ENCODE assay signal across 8 cellular contexts in the genomic region with DNA sequence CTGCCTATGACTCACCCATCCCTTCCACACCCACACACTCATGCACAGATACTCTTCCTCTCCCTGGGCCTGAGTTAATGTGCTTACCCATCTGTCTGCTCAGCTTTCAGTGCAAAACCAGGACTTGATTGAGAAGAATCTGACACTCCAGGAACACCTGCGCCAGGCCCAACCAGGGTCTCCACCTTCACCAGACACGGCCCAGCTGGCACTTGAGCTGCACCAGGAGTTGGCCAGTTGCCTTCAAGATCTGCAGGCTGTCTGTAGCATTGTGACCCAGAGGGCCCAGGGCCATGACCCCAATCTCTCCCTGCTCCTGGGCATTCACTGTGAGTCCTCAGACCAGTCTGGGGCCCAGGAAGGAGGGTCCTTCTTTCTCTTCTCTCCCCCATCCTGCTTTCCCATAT. TPM values are rescaled to one million over a fixed set of nuclear protein-coding genes. Genes with fewer than 3 reads are reported as not detected.
DNase-seq lines count a peak whose midpoint lies in the region; ATAC-seq and TF ChIP-seq lines count a peak whose summit lies in the region.

No MANE protein-coding gene starts in this region.

- H3K27ac Mint-ChIP-seq in naive thymus-derived CD8-positive, alpha-beta T cell: peak overlapping the region; percentile 57 to 98 (median 94)

- peak overlapping the region; percentile 64 for H4K91ac ChIP-seq in IMR-90 (ENCODE audit: insufficient read depth, low read depth, low read length)

- ATAC-seq in IMR-90 (ENCODE audit: low read depth): no peak
- ATAC-seq in naive thymus-derived CD8-positive, alpha-beta T cell: no peak
- ATAC-seq in HG03039 (IDR thresholded peaks at IDR 0.05; ENCODE audit: unreplicated experiment): no peak

- no peaks in the 10 kb centered on the region for H3K27me3 Mint-ChIP-seq in naive thymus-derived CD8-positive, alpha-beta T cell

- H3K79me1 ChIP-seq in IMR-90 (ENCODE audit: low read depth in 1 of 2, low read length in 2 of 2): peaks cover 7 to 42% of the 10 kb centered on the region in 2 experiments; a peak in 3 of 4 replicates

- H3K27me3 ChIP-seq in ACC112 (ENCODE audit: insufficient read depth, low read length): no peaks in the 10 kb centered on the region
- no peaks in the 10 kb centered on the region for H3K27me3 ChIP-seq in IMR-90 (ENCODE audit: control insufficient read depth, insufficient read depth, low read length)
- H3K27me3 ChIP-seq in mammary epithelial cell (ENCODE audit: insufficient read depth, low read length): no peaks in the 10 kb centered on the region

- peak overlapping the region in 1 of 2 experiments; percentile 65; a peak in 1 of 4 replicates for H4K8ac ChIP-seq in IMR-90 (ENCODE audit: low read depth in 2 of 2, low read length in 2 of 2)

- H2BK5ac ChIP-seq in IMR-90 (ENCODE audit: low read depth, low read length, poor library complexity, severe bottlenecking): peak overlapping the region; percentile 78

- H3K9ac ChIP-seq in IMR-90 (ENCODE audit: low read depth, low read length) (peak overlapping the region; percentile 18; the same call in 1 of the 2 replicates), mammary epithelial cell (ENCODE audit: insufficient read depth, low read length) (peak overlapping the region; percentile 61)

- peak overlapping the region; percentile 89 for H3K27ac ChIP-seq in ACC112 (ENCODE audit: low read depth, low read length)
- H3K27ac ChIP-seq in IMR-90 (ENCODE audit: insufficient read depth, low read length): peak overlapping the region; percentile 56
- H3K27ac ChIP-seq in mammary epithelial cell (ENCODE audit: insufficient read depth, low read depth, low read length): peak overlapping the region; percentile 86

- peak overlapping the region; percentile 2; the same call in 1 of the 2 replicates for H4K5ac ChIP-seq in IMR-90 (ENCODE audit: low read depth, low read length)

- no peak overlapping the region for H3K18ac ChIP-seq in IMR-90 (ENCODE audit: low read depth, low read length)

- DNase-seq in IMR-90: no peak
- DNase-seq in mammary epithelial cell: no peak
- no peak for DNase-seq in naive thymus-derived CD8-positive, alpha-beta T cell
- DNase-seq in NK-92 (lab: John Stamatoyannopoulos, UW; ENCODE audit: unreplicated experiment): no peak
- no peak for DNase-seq in NCI-H524 treated with DMSO at 0.1 percent for 48 hours (lab: John Stamatoyannopoulos, UW)
- no peak for DNase-seq in NCI-H187 treated with DMSO at 0.1 percent for 48 hours (lab: John Stamatoyannopoulos, UW)

- peaks cover 0 to 28% (median 10%) of the 10 kb centered on the region in 3 donors for H3K36me3 Mint-ChIP-seq in naive thymus-derived CD8-positive, alpha-beta T cell

- peak overlapping the region; percentile 88 for H2AK9ac ChIP-seq in IMR-90 (replicated peaks; ENCODE audit: low read depth, low read length, poor library complexity)

- peak overlapping the region; percentile 66 for H3K4ac ChIP-seq in IMR-90 (ENCODE audit: low read depth, low read length)

- TF ChIP-seq RAD21 in IMR-90 (IDR thresholded peaks at IDR 0.05; ENCODE audit: low read length): no peak

- no peak overlapping the region for H2BK15ac ChIP-seq in IMR-90 (ENCODE audit: low read depth, low read length)

- TF ChIP-seq CTCF in IMR-90 (conservative IDR thresholded peaks at IDR 0.05; ENCODE audit: low read depth, low read length): no peak
- TF ChIP-seq CTCF in mammary epithelial cell (conservative IDR thresholded peaks at IDR 0.05 in 1 of 2, IDR thresholded peaks at IDR 0.05 in 1 of 2; ENCODE audit: extremely low read depth in 1 of 2, insufficient read depth in 1 of 2, low read depth in 1 of 2, low read length in 2 of 2): no peak

- H3K4me1 ChIP-seq in ACC112 (ENCODE audit: control insufficient read depth, insufficient read depth, low read length, unreplicated experiment): peaks cover 63% of the 10 kb centered on the region
- peaks cover 35% of the 10 kb centered on the region for H3K4me1 ChIP-seq in IMR-90 (ENCODE audit: control insufficient read depth, insufficient read depth, low read length)
- H3K4me1 ChIP-seq in mammary epithelial cell (ENCODE audit: insufficient read depth, low read length): peaks cover 66% of the 10 kb centered on the region

- H2BK20ac ChIP-seq in IMR-90 (ENCODE audit: low read depth, low read length): peak overlapping the region; percentile 44; the same call in 1 of the 2 replicates

- H3K56ac ChIP-seq in IMR-90 (ENCODE audit: extremely low read depth, insufficient read depth, low read length): no peak overlapping the region

- intact Hi-C loops in IMR-90 (cut with micrococcal nuclease): loop anchor here (5.0 kb wide), 1 partner anchor 239 kb away; no protein-coding TSS in a partner anchor
- intact Hi-C loops in mammary epithelial cell (cut with micrococcal nuclease): loop anchor here (2.0 to 5.0 kb wide), 3 partner anchors 104 to 196 kb away; a partner anchor contains a TSS

- dilution Hi-C loops in IMR-90 (cut with HindIII; ENCODE audit: low sequenced_read_pairs, unreplicated experiment): no loop called here
- dilution Hi-C loops in mammary epithelial cell (cut with HindIII; ENCODE audit: low sequenced_read_pairs): loop anchor here (5.0 kb wide), 1 partner anchor 66 kb away; no protein-coding TSS in a partner anchor

- CTCF ChIA-PET in IMR-90 (lab: Yijun Ruan, JAX) (interaction anchor here (0.6 to 2.3 kb wide), 7 partner anchors 10 to 460 kb away, joined by 3 to 18 read pairs (median 5); no protein-coding TSS in a partner anchor), mammary epithelial cell (lab: Charles Lee; ENCODE audit: low non-redundant PET) (interaction anchor here (0.7 to 1.0 kb wide), 4 partner anchors 27 to 141 kb away, joined by 3 to 7 read pairs (median 4); a partner anchor contains a TSS)

- no peak overlapping the region for H3K4me2 ChIP-seq in IMR-90 (ENCODE audit: low read depth, low read length)
- H3K4me2 ChIP-seq in mammary epithelial cell (ENCODE audit: insufficient read depth, low read depth, low read length): peak overlapping the region; percentile 63

- no peaks in the 10 kb centered on the region for H3K9me3 Mint-ChIP-seq in naive thymus-derived CD8-positive, alpha-beta T cell

- no peaks in the 10 kb centered on the region for H3K9me3 ChIP-seq in IMR-90 (ENCODE audit: control insufficient read depth, insufficient read depth, low read length)
- H3K9me3 ChIP-seq in mammary epithelial cell (replicated peaks; ENCODE audit: insufficient read depth, low read length): no peaks in the 10 kb centered on the region

- H2AFZ ChIP-seq in ACC112 (ENCODE audit: low read length, unreplicated experiment) (no peak overlapping the region), IMR-90 (replicated peaks; ENCODE audit: low read length, poor library complexity) (peak overlapping the region; percentile 84), mammary epithelial cell (ENCODE audit: low read depth, low read length) (no peak overlapping the region)

- BruUV-seq in IMR-90 (replicated peaks; lab: Mats Ljungman, UMichigan) (no TSS peak), mammary epithelial cell (replicated peaks; lab: Mats Ljungman, UMichigan) (no TSS peak)

- H3K14ac ChIP-seq in IMR-90 (replicated peaks; ENCODE audit: low read depth, low read length): peak overlapping the region; percentile 34; the same call in 1 of the 2 replicates

- peak overlapping the region; percentile 45 for H2BK120ac ChIP-seq in IMR-90 (ENCODE audit: low read depth, low read length)

- no CpG with 5 or more reads among the region's 2 CpGs for WGBS in IMR-90 (ENCODE audit: extremely low coverage in 2 of 2, insufficient read length in 1 of 2), 2 experiments
- WGBS in mammary epithelial cell (ENCODE audit: low coverage, missing lambda C conversion rate): 6% methylated on average over 2 of the region's 2 CpGs

- H3K4me3 ChIP-seq in ACC112 (ENCODE audit: low read depth, low read length) (peak overlapping the region; percentile 44; the same call in 1 of the 2 replicates), IMR-90 (ENCODE audit: insufficient read depth, low read depth, low read length) (no peak overlapping the region), mammary epithelial cell (replicated peaks in 1 of 3; ENCODE audit: insufficient read depth in 1 of 3, low read depth in 2 of 3, low read length in 3 of 3) (no peak overlapping the region)

- H2AK5ac ChIP-seq in IMR-90 (ENCODE audit: low read depth, low read length): peak overlapping the region; percentile 76

- H4K20me1 ChIP-seq in IMR-90 (ENCODE audit: insufficient read depth, low read length) (peaks cover 28% of the 10 kb centered on the region), mammary epithelial cell (ENCODE audit: insufficient read depth, low read length) (no peaks in the 10 kb centered on the region)

- TF ChIP-seq POLR2A in IMR-90 (IDR thresholded peaks at IDR 0.05; ENCODE audit: low read depth, low read length): no peak

- H3K36me3 ChIP-seq in ACC112 (ENCODE audit: insufficient read depth, low read length): peaks cover 10% of the 10 kb centered on the region; the same call in 1 of the 2 replicates
- peaks cover 10% of the 10 kb centered on the region for H3K36me3 ChIP-seq in IMR-90 (ENCODE audit: control insufficient read depth, insufficient read depth, low read length)
- H3K36me3 ChIP-seq in mammary epithelial cell (ENCODE audit: insufficient read depth, low read length): peaks cover 10% of the 10 kb centered on the region

- peak overlapping the region in 9 of 10 donors; percentile 8 to 81 (median 70) for H3K4me3 Mint-ChIP-seq in naive thymus-derived CD8-positive, alpha-beta T cell

- POLR2A ChIA-PET in IMR-90 (lab: Charles Lee; ENCODE audit: unreplicated experiment): no interaction called here
- POLR2A ChIA-PET in naive thymus-derived CD8-positive, alpha-beta T cell (lab: Charles Lee): interaction anchor here (1.3 to 30.4 kb wide), 3 partner anchors 13 to 141 kb away, joined by 3 to 2161 read pairs (median 197); a partner anchor contains a TSS

- in situ Hi-C loops in IMR-90 (cut with MboI; ENCODE audit: low sequenced_read_pairs): no loop called here
- in situ Hi-C loops in mammary epithelial cell (cut with MboI; ENCODE audit: low sequenced_read_pairs in 2 of 2): loop anchor here in 1 of 2 donors (5.0 to 25.0 kb wide), 3 partner anchors 46 to 389 kb away; a partner anchor contains a TSS

- H3K23ac ChIP-seq in IMR-90 (ENCODE audit: low read depth, low read length): peak overlapping the region; percentile 26; the same call in 1 of the 2 replicates

- peaks cover 28 to 64% (median 58%) of the 10 kb centered on the region in 4 donors for H3K4me1 Mint-ChIP-seq in naive thymus-derived CD8-positive, alpha-beta T cell

- H3K79me2 ChIP-seq in ACC112 (ENCODE audit: control insufficient read depth, insufficient read depth, low read length, unreplicated experiment): peaks cover 19% of the 10 kb centered on the region
- H3K79me2 ChIP-seq in mammary epithelial cell (ENCODE audit: insufficient read depth, low read length): peaks cover 21% of the 10 kb centered on the region

- peaks cover 23% of the 10 kb centered on the region for H3K9me1 ChIP-seq in IMR-90 (ENCODE audit: insufficient read depth, low read length)

RNA-seq across cellular contexts. Expression of a gene that starts 3.5 kb away (rescaled TPM):
- total RNA-seq in IMR-90 (2012; rRNA removed) (32.2 and 35.0 TPM in 2 replicates), mammary epithelial cell (100 to 1,000 TPM in 1 of 2 donors, 10 to 100 TPM in 1; 15.8 to 497 TPM)
- polyA plus RNA-seq in IMR-90 (2012; rRNA removed) (483 and 565 TPM in 2 replicates), mammary epithelial cell (235 TPM)
- polyA plus RNA-seq in IMR-90 (2012; cell fraction: cytosol; rRNA removed): 551 and 581 TPM in 2 replicates
- polyA plus RNA-seq in IMR-90 (2012; cell fraction: nucleus; rRNA removed; ENCODE audit: low replicate concordance): 124 and 136 TPM in 2 replicates
- 653 TPM for polyA minus RNA-seq in mammary epithelial cell
- 100 to 1,000 TPM; 250 to 255 TPM for total RNA-seq in naive thymus-derived CD8-positive, alpha-beta T cell
- 100 to 1,000 TPM; 805 to 925 (median 916) TPM for polyA plus RNA-seq in naive thymus-derived CD8-positive, alpha-beta T cell

RNA-seq across cellular contexts. Expression of a gene that starts 30.0 kb away (rescaled TPM):
- total RNA-seq in IMR-90 (2012; rRNA removed): 3.6 and 5.2 TPM in 2 replicates
- 17.0 and 18.4 TPM in 2 replicates for polyA plus RNA-seq in IMR-90 (2012; rRNA removed)
- polyA plus RNA-seq in IMR-90 (2012; cell fraction: cytosol; rRNA removed): 10.1 and 13.9 TPM in 2 replicates
- polyA plus RNA-seq in IMR-90 (2012; cell fraction: nucleus; rRNA removed; ENCODE audit: low replicate concordance): 151 and 169 TPM in 2 replicates
- 10 to 100 TPM in 1 of 2 donors, 1 to 10 TPM in 1; 6.2 to 12.9 TPM for total RNA-seq in mammary epithelial cell
- polyA plus RNA-seq in mammary epithelial cell: 8.5 TPM
- 4.5 TPM for polyA minus RNA-seq in mammary epithelial cell
- 100 to 1,000 TPM; 121 to 129 TPM for total RNA-seq in naive thymus-derived CD8-positive, alpha-beta T cell
- 10 to 100 TPM in 2 of 3 donors, 1 to 10 TPM in 1; 9.1 to 14.7 (median 12.4) TPM for polyA plus RNA-seq in naive thymus-derived CD8-positive, alpha-beta T cell

RNA-seq across cellular contexts. Expression of a gene that starts 41.3 kb away (rescaled TPM):
- not detected in 2 replicates for total RNA-seq in IMR-90 (2012; rRNA removed)
- polyA plus RNA-seq in IMR-90 (2012; rRNA removed): 1.3 and 1.6 TPM in 2 replicates
- 0.30 TPM in 1 of 2 replicates, not detected in the other for polyA plus RNA-seq in IMR-90 (2012; cell fraction: cytosol; rRNA removed)
- 0.36 TPM in 1 of 2 replicates, not detected in the other for polyA plus RNA-seq in IMR-90 (2012; cell fraction: nucleus; rRNA removed; ENCODE audit: low replicate concordance)
- not detected for total RNA-seq in mammary epithelial cell
- polyA plus RNA-seq in mammary epithelial cell: 0.27 TPM
- not detected for polyA minus RNA-seq in mammary epithelial cell
- 100 to 1,000 TPM; 772 to 847 TPM for total RNA-seq in naive thymus-derived CD8-positive, alpha-beta T cell
- polyA plus RNA-seq in naive thymus-derived CD8-positive, alpha-beta T cell: 1,000 to 10,000 TPM; 6,330 to 6,863 (median 6,804) TPM

RNA-seq across cellular contexts. Expression of a gene that starts 42.4 kb away (rescaled TPM):
- total RNA-seq in IMR-90 (2012; rRNA removed) (11.1 and 11.5 TPM in 2 replicates), mammary epithelial cell (10 to 100 TPM; 14.3 to 16.9 TPM)
- polyA plus RNA-seq in IMR-90 (2012; rRNA removed) (11.2 and 11.8 TPM in 2 replicates), mammary epithelial cell (16.7 TPM)
- polyA plus RNA-seq in IMR-90 (2012; cell fraction: cytosol; rRNA removed): 4.2 and 4.4 TPM in 2 replicates
- 19.2 and 30.7 TPM in 2 replicates for polyA plus RNA-seq in IMR-90 (2012; cell fraction: nucleus; rRNA removed; ENCODE audit: low replicate concordance)
- polyA minus RNA-seq in mammary epithelial cell: 26.8 TPM
- 10 to 100 TPM; 18.8 to 21.9 TPM for total RNA-seq in naive thymus-derived CD8-positive, alpha-beta T cell
- 1 to 10 TPM; 3.9 to 9.8 (median 5.1) TPM for polyA plus RNA-seq in naive thymus-derived CD8-positive, alpha-beta T cell

Comparison
In these comparisons a context has a peak if more than half of its experiments do, and no peak if none do; other contexts are left out.
1. RNA of a gene that starts 30.0 kb away (total RNA-seq): 121 to 129 TPM in naive thymus-derived CD8-positive, alpha-beta T cell; 6.2 to 12.9 TPM in mammary epithelial cell and 3.6 to 5.2 TPM in IMR-90; every median in the first group is over 4 times any median in the second.
2. RNA of a gene that starts 41.3 kb away (total RNA-seq): 772 to 847 TPM in naive thymus-derived CD8-positive, alpha-beta T cell; not detected in IMR-90 and not detected in mammary epithelial cell; every median in the first group is over 100 times any median in the second.
3. Peak in every context shown above with its lines, with median percentiles within 50 percentile points of each other: H3K27ac ChIP-seq.